18 cellular contexts compared by ENCODE assay signal in genomic region chr14:64417771-64418125, GRCh38.
"Had no signal": no experiment of that assay in that cellular context is flagged by ENCODE, and none has a peak within 500 bp of the region (broad histone marks: within the 10 kb centered on the region; RNA-seq: fewer than 3 reads in every experiment).

No MANE protein-coding gene starts in this region.

- H3K27me3 ChIP-seq: esophagus squamous epithelium, gastroesophageal sphincter, neural progenitor cell, pancreas, transverse colon had no signal

- H3K4me3 Mint-ChIP-seq: naive thymus-derived CD8-positive, alpha-beta T cell; neural progenitor cell; stimulated activated effector memory CD8-positive, alpha-beta T cell treated with anti-CD3 and anti-CD28 coated beads, Interleukin-12 subunit alpha, Interleukin-12 subunit beta, amount 100 ng/mL, for 72 hours had no signal

- H3K4me3 ChIP-seq: esophagus squamous epithelium, gastroesophageal sphincter, mucosa of descending colon, neural progenitor cell, pancreas, thoracic aorta, transverse colon had no signal

- FAIRE-seq: colon, pancreas had no signal

- H3K36me3 ChIP-seq: neural progenitor cell had no signal

- H3K27ac Mint-ChIP-seq: neural progenitor cell, progenitor cell of endocrine pancreas had no signal

- H3K9me3 Mint-ChIP-seq: naive thymus-derived CD8-positive, alpha-beta T cell; neural progenitor cell; stimulated activated effector memory CD8-positive, alpha-beta T cell treated with anti-CD3 and anti-CD28 coated beads, Interleukin-12 subunit alpha, Interleukin-12 subunit beta, amount 100 ng/mL, for 72 hours had no signal

- H3K9me3 ChIP-seq: esophagus squamous epithelium, gastroesophageal sphincter, mucosa of descending colon, pancreas, thoracic aorta, transverse colon had no signal

- H3K4me1 Mint-ChIP-seq: naive thymus-derived CD8-positive, alpha-beta T cell; neural progenitor cell had no signal

- H2AFZ ChIP-seq: neural progenitor cell had no signal

- H3K27ac ChIP-seq: esophagus squamous epithelium, gastroesophageal sphincter, neural progenitor cell, pancreas, thoracic aorta, transverse colon had no signal

- H3K27me3 Mint-ChIP-seq: naive thymus-derived CD8-positive, alpha-beta T cell; progenitor cell of endocrine pancreas had no signal

- H3K4me1 ChIP-seq: esophagus squamous epithelium, gastroesophageal sphincter, neural progenitor cell, pancreas, transverse colon had no signal

- H3K4me2 ChIP-seq: neural progenitor cell had no signal

- ATAC-seq: gastroesophageal sphincter; mucosa of descending colon; naive thymus-derived CD8-positive, alpha-beta T cell; stimulated activated naive CD8-positive, alpha-beta T cell treated with anti-CD3 and anti-CD28 coated beads, Interleukin-15, Interleukin-2, amounts not matched to agents 100 U/mL and 50 U/mL, for 24 hours had no signal

- DNase-seq: esophagus squamous epithelium; glutamatergic neuron; islet precursor cell; mammary epithelial cell; mucosa of descending colon; naive thymus-derived CD8-positive, alpha-beta T cell; pancreas; right cardiac atrium; stimulated activated CD4-positive, alpha-beta T cell treated with anti-CD3 and anti-CD28 coated beads, Interleukin-4, amount 100 ng/mL, for 1 hour; stimulated activated CD8-positive, alpha-beta memory T cell treated with anti-CD3 and anti-CD28 coated beads, Interleukin-4, amount 100 ng/mL, for 48 hours; stimulated activated naive CD8-positive, alpha-beta T cell treated with anti-CD3 and anti-CD28 coated beads, Interleukin-15, Interleukin-2, amounts not matched to agents 100 U/mL and 50 U/mL, for 24 hours; transverse colon had no signal

- H3K9ac ChIP-seq: neural progenitor cell had no signal
